Comparison of ENCODE assay signal across 9 cellular contexts in genomic region chr1:183480971-183481431, GRCh38. TPM values are rescaled to one million over a fixed set of nuclear protein-coding genes. Genes with fewer than 3 reads are reported as not detected.
DNase-seq lines count a peak whose midpoint lies in the region; ATAC-seq and TF ChIP-seq lines count a peak whose summit lies in the region.
"Had no signal": no experiment of that assay in that cellular context is flagged by ENCODE, and none has a peak within 500 bp of the region (broad histone marks: within the 10 kb centered on the region; RNA-seq: fewer than 3 reads in every experiment).

No MANE protein-coding gene starts in this region.

- peak; percentile 65 for ATAC-seq in GM18907 (IDR thresholded peaks at IDR 0.05; ENCODE audit: unreplicated experiment)
- ATAC-seq in HG03095 (IDR thresholded peaks at IDR 0.05; ENCODE audit: unreplicated experiment): peak; percentile 53
- no peak for ATAC-seq in activated CD8-positive, alpha-beta T cell treated with anti-CD3 and anti-CD28 coated beads for 36 hours
- ATAC-seq in upper lobe of right lung: no peak

- TF ChIP-seq CTCF in A673 (conservative IDR thresholded peaks at IDR 0.05; ENCODE audit: low read depth, low read length): no peak
- TF ChIP-seq CTCF in activated CD8-positive, alpha-beta T cell treated with anti-CD3 and anti-CD28 coated beads for 36 hours (IDR thresholded peaks at IDR 0.05): no peak
- no peak for TF ChIP-seq CTCF in upper lobe of right lung (IDR thresholded peaks at IDR 0.05)

- no peak overlapping the region for H3K27ac ChIP-seq in A673 (ENCODE audit: low read depth, low read length, poor library complexity, severe bottlenecking)
- H3K27ac ChIP-seq in upper lobe of right lung: no peak overlapping the region

- H3K36me3 Mint-ChIP-seq in activated CD8-positive, alpha-beta T cell treated with anti-CD3 and anti-CD28 coated beads for 36 hours (ENCODE audit: low read depth): peaks cover 3% of the 10 kb centered on the region

- POLR2A ChIA-PET in A673 (lab: Charles Lee; ENCODE audit: low non-redundant PET): no interaction called here
- POLR2A ChIA-PET in activated CD8-positive, alpha-beta T cell treated with anti-CD3 and anti-CD28 coated beads for 36 hours (lab: Charles Lee): no interaction called here

- no peaks in the 10 kb centered on the region for H3K27me3 ChIP-seq in A673 (replicated peaks; ENCODE audit: insufficient read depth, low read depth, low read length, poor library complexity)
- H3K27me3 ChIP-seq in upper lobe of right lung: no peaks in the 10 kb centered on the region

- peaks cover 32% of the 10 kb centered on the region for H3K4me1 ChIP-seq in A673 (ENCODE audit: insufficient read depth, low read length, poor library complexity, severe bottlenecking)
- peaks cover 34% of the 10 kb centered on the region for H3K4me1 ChIP-seq in upper lobe of right lung

- intact Hi-C loops in A673 (cut with micrococcal nuclease; ENCODE audit: unreplicated experiment): no loop called here
- intact Hi-C loops in activated CD8-positive, alpha-beta T cell treated with anti-CD3 and anti-CD28 coated beads for 36 hours (cut with micrococcal nuclease): no loop called here
- intact Hi-C loops in upper lobe of right lung (cut with DNase I): no loop called here

- peak overlapping the region; percentile 14 for H3K27ac Mint-ChIP-seq in activated CD8-positive, alpha-beta T cell treated with anti-CD3 and anti-CD28 coated beads for 36 hours

- H3K4me3 Mint-ChIP-seq in activated CD8-positive, alpha-beta T cell treated with anti-CD3 and anti-CD28 coated beads for 36 hours: no peak overlapping the region
- H3K4me3 Mint-ChIP-seq: central memory CD8-positive, alpha-beta T cell had no signal

- CTCF ChIA-PET in A673 (lab: Charles Lee): no interaction called here
- CTCF ChIA-PET in activated CD8-positive, alpha-beta T cell treated with anti-CD3 and anti-CD28 coated beads for 36 hours (lab: Charles Lee): no interaction called here

- H3K4me1 Mint-ChIP-seq in activated CD8-positive, alpha-beta T cell treated with anti-CD3 and anti-CD28 coated beads for 36 hours (ENCODE audit: low read depth): peaks cover 61% of the 10 kb centered on the region

- H3K9me3 ChIP-seq in A673 (ENCODE audit: low read depth, low read length, poor library complexity, severe bottlenecking) (no peaks in the 10 kb centered on the region), upper lobe of right lung (no peaks in the 10 kb centered on the region)

- H3K27me3 Mint-ChIP-seq in activated CD8-positive, alpha-beta T cell treated with anti-CD3 and anti-CD28 coated beads for 36 hours: no peaks in the 10 kb centered on the region
- H3K27me3 Mint-ChIP-seq: central memory CD8-positive, alpha-beta T cell had no signal

- H3K4me3 ChIP-seq in A673 (ENCODE audit: low read depth, low read length, poor library complexity, severe bottlenecking) (no peak overlapping the region), upper lobe of right lung (no peak overlapping the region)

- H3K9me3 Mint-ChIP-seq in activated CD8-positive, alpha-beta T cell treated with anti-CD3 and anti-CD28 coated beads for 36 hours: no peaks in the 10 kb centered on the region
- H3K9me3 Mint-ChIP-seq: central memory CD8-positive, alpha-beta T cell had no signal

- H3K36me3 ChIP-seq in A673 (ENCODE audit: insufficient read depth, low read length, poor library complexity, severe bottlenecking): no peaks in the 10 kb centered on the region
- H3K36me3 ChIP-seq in upper lobe of right lung: no peaks in the 10 kb centered on the region

- DNase-seq in A673 (ENCODE audit: low spot score) (peak; percentile 24), upper lobe of right lung (no peak), GM19238 (ENCODE audit: insufficient read length, low spot score) (no peak), NCI-H774 (lab: John Stamatoyannopoulos, UW) (no peak)
- no peak for DNase-seq in activated CD8-positive, alpha-beta T cell treated with anti-CD3 and anti-CD28 coated beads for 36 hours
- no peak for DNase-seq in activated CD4-positive, CD25-positive, alpha-beta regulatory T cell (lab: John Stamatoyannopoulos, UW)

- no TSS peak for BruUV-seq in A673 (replicated peaks; lab: Mats Ljungman, UMichigan)

RNA-seq across cellular contexts. Expression of gene SMG7, which starts 8.7 kb away (rescaled TPM):
- total RNA-seq in A673 (2021) (80.8 and 90.7 TPM in 2 replicates), upper lobe of right lung (65.9 TPM)
- total RNA-seq in activated CD8-positive, alpha-beta T cell treated with anti-CD3 and anti-CD28 coated beads for 36 hours: 10 to 100 TPM; 59.2 to 59.5 TPM

Comparison
In these comparisons a context has a peak if more than half of its experiments do, and no peak if none do; other contexts are left out.
1. ATAC-seq: peak in GM18907 (single experiment) and HG03095 (single experiment); none in activated CD8-positive, alpha-beta T cell treated with anti-CD3 and anti-CD28 coated beads for 36 hours (single experiment) and upper lobe of right lung (single experiment).